ENCODE assay signal across 21 cellular contexts in genomic region chr10:132153616-132154217, GRCh38. TPM values are rescaled to one million over a fixed set of nuclear protein-coding genes. Genes with fewer than 3 reads are reported as not detected.
DNase-seq lines count a peak whose midpoint lies in the region; ATAC-seq and TF ChIP-seq lines count a peak whose summit lies in the region.
"Had no signal": no experiment of that assay in that cellular context is flagged by ENCODE, and none has a peak within 500 bp of the region (broad histone marks: within the 10 kb centered on the region; RNA-seq: fewer than 3 reads in every experiment).

No MANE protein-coding gene starts in this region.

- H3K9me3 Mint-ChIP-seq in chondrocyte (ENCODE audit: low read depth): no peaks in the 10 kb centered on the region
- H3K9me3 Mint-ChIP-seq: GM23338, HFFc6 had no signal

- H4K8ac ChIP-seq in IMR-90 (ENCODE audit: low read depth in 2 of 2, low read length in 2 of 2): no peak overlapping the region

- H2BK120ac ChIP-seq in IMR-90 (ENCODE audit: low read depth, low read length): no peak overlapping the region

- H3K9me1 ChIP-seq in IMR-90 (ENCODE audit: insufficient read depth, low read length): no peaks in the 10 kb centered on the region

- DNase-seq in Right ventricle myocardium superior (peak; percentile 28), cardiac septum (ENCODE audit: low spot score) (no peak), IMR-90 (no peak), chondrocyte (ENCODE audit: low spot score) (peak; percentile 91), posterior vena cava (ENCODE audit: low spot score) (peak; percentile 56), AG08396 (ENCODE audit: low spot score) (no peak), amniotic stem cell (lab: John Stamatoyannopoulos, UW) (no peak)
- DNase-seq in stimulated activated CD4-positive, alpha-beta T cell treated with anti-CD3 and anti-CD28 coated beads, Interleukin-12 subunit alpha, Interleukin-12 subunit beta, amount 100 ng/mL, for 4 hours: no peak
- DNase-seq: 8988T; ACHN; C1 segment of cervical spinal cord; Calu3; CD4-positive, alpha-beta memory T cell; COR-L47; DMS53; DMS79 treated with DMSO at 0.1 percent for 48 hours; GF-D8; HFFc6 had no signal

- H3K27me3 Mint-ChIP-seq in chondrocyte (ENCODE audit: low read depth): no peaks in the 10 kb centered on the region
- H3K27me3 Mint-ChIP-seq: CD4-positive, alpha-beta memory T cell had no signal

- TF ChIP-seq RAD21 in IMR-90 (IDR thresholded peaks at IDR 0.05; ENCODE audit: low read length): no peak

- no peaks in the 10 kb centered on the region for H3K9me3 ChIP-seq in IMR-90 (ENCODE audit: control insufficient read depth, insufficient read depth, low read length)
- H3K9me3 ChIP-seq: A549, HAP-1 had no signal

- no peak overlapping the region for H3K9ac ChIP-seq in IMR-90 (ENCODE audit: low read depth, low read length)

- intact Hi-C loops in Right ventricle myocardium superior (cut with DNase I) (no loop called here), cardiac septum (cut with DNase I) (no loop called here), IMR-90 (cut with micrococcal nuclease) (no loop called here), posterior vena cava (cut with DNase I) (no loop called here)

- ATAC-seq in Right ventricle myocardium superior (ENCODE audit: poor library complexity): no peak
- no peak for ATAC-seq in IMR-90 (ENCODE audit: low read depth)
- ATAC-seq: A549, GM23338 had no signal

- no peaks in the 10 kb centered on the region for H3K4me1 Mint-ChIP-seq in chondrocyte (ENCODE audit: low read depth)

- H2BK5ac ChIP-seq in IMR-90 (ENCODE audit: low read depth, low read length, poor library complexity, severe bottlenecking): no peak overlapping the region

- no peak overlapping the region for H2BK20ac ChIP-seq in IMR-90 (ENCODE audit: low read depth, low read length)

- no peak overlapping the region for H2BK15ac ChIP-seq in IMR-90 (ENCODE audit: low read depth, low read length)

- no peak overlapping the region for H3K4me3 Mint-ChIP-seq in chondrocyte (ENCODE audit: unreplicated experiment)
- H3K4me3 Mint-ChIP-seq: CD4-positive, alpha-beta memory T cell; GM23338; HFFc6 had no signal

- CTCF ChIA-PET in IMR-90 (lab: Yijun Ruan, JAX): no interaction called here

- no peak overlapping the region for H3K14ac ChIP-seq in IMR-90 (replicated peaks; ENCODE audit: low read depth, low read length)

- no peaks in the 10 kb centered on the region for H3K36me3 Mint-ChIP-seq in chondrocyte (ENCODE audit: low read depth)
- H3K36me3 Mint-ChIP-seq: CD4-positive, alpha-beta memory T cell had no signal

- in situ Hi-C loops in IMR-90 (cut with MboI; ENCODE audit: low sequenced_read_pairs): no loop called here

- POLR2A ChIA-PET in IMR-90 (lab: Charles Lee; ENCODE audit: unreplicated experiment): no interaction called here

- no peak overlapping the region for H3K23ac ChIP-seq in IMR-90 (ENCODE audit: low read depth, low read length)

- H3K4ac ChIP-seq in IMR-90 (ENCODE audit: low read depth, low read length): no peak overlapping the region

- no peak overlapping the region for H4K91ac ChIP-seq in IMR-90 (ENCODE audit: insufficient read depth, low read depth, low read length)

- H3K4me1 ChIP-seq in IMR-90 (ENCODE audit: control insufficient read depth, insufficient read depth, low read length): no peaks in the 10 kb centered on the region
- H3K4me1 ChIP-seq: A549, HAP-1 had no signal

- WGBS in IMR-90 (ENCODE audit: extremely low coverage in 2 of 2, insufficient read length in 1 of 2), 2 experiments: 72% methylated on average over 16 of the region's 19 CpGs; no CpG with 5 or more reads in 1 of the 2 experiments

- no peaks in the 10 kb centered on the region for H3K36me3 ChIP-seq in IMR-90 (ENCODE audit: control insufficient read depth, insufficient read depth, low read length)
- H3K36me3 ChIP-seq: HAP-1 had no signal

- BruUV-seq in IMR-90 (replicated peaks; lab: Mats Ljungman, UMichigan): no TSS peak

- no peak overlapping the region for H3K56ac ChIP-seq in IMR-90 (ENCODE audit: extremely low read depth, insufficient read depth, low read length)

- H3K27ac ChIP-seq in IMR-90 (ENCODE audit: insufficient read depth, low read length): no peak overlapping the region
- H3K27ac ChIP-seq: A549 had no signal

- H2AK5ac ChIP-seq in IMR-90 (ENCODE audit: low read depth, low read length): no peak overlapping the region

- no peaks in the 10 kb centered on the region for H4K20me1 ChIP-seq in IMR-90 (ENCODE audit: insufficient read depth, low read length)

- peaks cover 2% of the 10 kb centered on the region; the same call in 1 of the 2 replicates for H3K27me3 ChIP-seq in IMR-90 (ENCODE audit: control insufficient read depth, insufficient read depth, low read length)

- dilution Hi-C loops in IMR-90 (cut with HindIII; ENCODE audit: low sequenced_read_pairs, unreplicated experiment): no loop called here

- H3K4me3 ChIP-seq in IMR-90 (ENCODE audit: insufficient read depth, low read depth, low read length): no peak overlapping the region
- H3K4me3 ChIP-seq: A549, GM23338, HAP-1 had no signal

- H2AK9ac ChIP-seq in IMR-90 (replicated peaks; ENCODE audit: low read depth, low read length, poor library complexity): peak overlapping the region; percentile 28

- no peaks in the 10 kb centered on the region for H3K79me1 ChIP-seq in IMR-90 (ENCODE audit: low read depth in 1 of 2, low read length in 2 of 2)

- H3K27ac Mint-ChIP-seq in chondrocyte (ENCODE audit: unreplicated experiment): no peak overlapping the region
- H3K27ac Mint-ChIP-seq: GM23338, HFFc6 had no signal

- H3K18ac ChIP-seq in IMR-90 (ENCODE audit: low read depth, low read length): no peak overlapping the region

- H4K5ac ChIP-seq in IMR-90 (ENCODE audit: low read depth, low read length): no peak overlapping the region

- no peak for TF ChIP-seq POLR2A in IMR-90 (IDR thresholded peaks at IDR 0.05; ENCODE audit: low read depth, low read length)

- TF ChIP-seq CTCF in IMR-90 (conservative IDR thresholded peaks at IDR 0.05; ENCODE audit: low read depth, low read length) (no peak), chondrocyte (IDR thresholded peaks at IDR 0.05) (no peak)

- H2AFZ ChIP-seq in IMR-90 (replicated peaks; ENCODE audit: low read length, poor library complexity): no peak overlapping the region
- H2AFZ ChIP-seq: GM23338 had no signal

- no peak overlapping the region for H3K4me2 ChIP-seq in IMR-90 (ENCODE audit: low read depth, low read length)
- H3K4me2 ChIP-seq: A549, GM23338 had no signal

TF ChIP-seq in IMR-90, 13 proteins besides CTCF, POLR2A, EP300 and RAD21:
- TF ChIP-seq, protein P1, sequence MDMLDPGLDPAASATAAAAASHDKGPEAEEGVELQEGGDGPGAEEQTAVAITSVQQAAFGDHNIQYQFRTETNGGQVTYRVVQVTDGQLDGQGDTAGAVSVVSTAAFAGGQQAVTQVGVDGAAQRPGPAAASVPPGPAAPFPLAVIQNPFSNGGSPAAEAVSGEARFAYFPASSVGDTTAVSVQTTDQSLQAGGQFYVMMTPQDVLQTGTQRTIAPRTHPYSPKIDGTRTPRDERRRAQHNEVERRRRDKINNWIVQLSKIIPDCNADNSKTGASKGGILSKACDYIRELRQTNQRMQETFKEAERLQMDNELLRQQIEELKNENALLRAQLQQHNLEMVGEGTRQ (IDR thresholded peaks at IDR 0.05; ENCODE audit: low read depth, low read length): no peak
- no peak for TF ChIP-seq MAFK (IDR thresholded peaks at IDR 0.05; ENCODE audit: low read depth, low read length)
- no peak for TF ChIP-seq CHD1 (IDR thresholded peaks at IDR 0.05; ENCODE audit: low read depth, low read length)
TF ChIP-seq in IMR-90: peak in this region for 0.

RNA-seq across cellular contexts. Expression of gene DPYSL4, which starts 33.0 kb away (rescaled TPM):
- total RNA-seq in Right ventricle myocardium superior (31.7 TPM), cardiac septum (55.4 TPM), IMR-90 (2012; rRNA removed) (7.2 and 8.1 TPM in 2 replicates), chondrocyte (19.9 to 37.6 TPM (median 35.2 TPM) in 3 replicates), posterior vena cava (1 to 10 TPM; 1.4 to 2.1 TPM)
- 30.5 and 33.7 TPM in 2 replicates for polyA plus RNA-seq in IMR-90 (2012; rRNA removed)
- polyA plus RNA-seq in IMR-90 (2012; cell fraction: cytosol; rRNA removed): 21.2 and 32.9 TPM in 2 replicates
- polyA plus RNA-seq in IMR-90 (2012; cell fraction: nucleus; rRNA removed; ENCODE audit: low replicate concordance): 68.7 and 195 TPM in 2 replicates
- total RNA-seq: Calu3 had no signal

Comparison
In these comparisons a context has a peak if more than half of its experiments do, and no peak if none do; other contexts are left out.
1. DNase-seq: peak in Right ventricle myocardium superior (single experiment), chondrocyte (single experiment) and posterior vena cava (single experiment); none in cardiac septum (single experiment), IMR-90 (single experiment), AG08396 (single experiment), amniotic stem cell (single experiment) and stimulated activated CD4-positive, alpha-beta T cell treated with anti-CD3 and anti-CD28 coated beads, Interleukin-12 subunit alpha, Interleukin-12 subunit beta, amount 100 ng/mL, for 4 hours (single experiment).